Comparison of ENCODE assay signal across 22 cellular contexts in genomic region chr1:100642826-100643225, GRCh38.
"Had no signal": no experiment of that assay in that cellular context is flagged by ENCODE, and none has a peak within 500 bp of the region (broad histone marks: within the 10 kb centered on the region; RNA-seq: fewer than 3 reads in every experiment).

No MANE protein-coding gene starts in this region.

- H3K36me3 Mint-ChIP-seq: neural progenitor cell had no signal

- H3K4me3 ChIP-seq: cardiac muscle cell, dorsolateral prefrontal cortex, left lung, mucosa of descending colon, neural progenitor cell, prostate gland, thyroid gland had no signal

- H3K9me3 ChIP-seq: mucosa of descending colon, prostate gland, thyroid gland had no signal

- H3K4me2 ChIP-seq: neural progenitor cell had no signal

- H3K27ac ChIP-seq: cardiac muscle cell, dorsolateral prefrontal cortex, epithelial cell of prostate, left lung, neural progenitor cell, prostate gland, thyroid gland had no signal

- H3K27me3 ChIP-seq: cardiac muscle cell, left lung, neural progenitor cell, thyroid gland had no signal

- H3K4me3 Mint-ChIP-seq: activated T-cell treated with anti-CD3 and anti-CD28 coated beads, Interleukin-2, amount 50 U/mL, for 72 hours; memory B cell; naive B cell; neural progenitor cell had no signal

- H2AFZ ChIP-seq: neural progenitor cell had no signal

- H3K27ac Mint-ChIP-seq: activated naive CD4-positive, alpha-beta T cell treated with anti-CD3 and anti-CD28 coated beads, Interleukin-2, amount 50 U/mL, for 72 hours; activated T-cell treated with anti-CD3 and anti-CD28 coated beads, Interleukin-2, amount 50 U/mL, for 72 hours; memory B cell; naive B cell; neural progenitor cell had no signal

- ATAC-seq: activated naive CD4-positive, alpha-beta T cell treated with anti-CD3 and anti-CD28 coated beads, Interleukin-2, amount 50 U/mL, for 72 hours; activated T-cell treated with anti-CD3 and anti-CD28 coated beads, Interleukin-2, amount 50 U/mL, for 72 hours had no signal

- H3K36me3 ChIP-seq: cardiac muscle cell, left lung, neural progenitor cell, prostate gland, thyroid gland had no signal

- H3K4me1 Mint-ChIP-seq: memory B cell, naive B cell, neural progenitor cell had no signal

- H3K4me1 ChIP-seq: left lung, neural progenitor cell, prostate gland, thyroid gland had no signal

- DNase-seq: activated CD4-positive, alpha-beta T cell treated with anti-CD3 and anti-CD28 coated beads, Interleukin-2, amount 50 U/mL, for 4 hours; activated gamma-delta T cell; activated T-cell treated with anti-CD3 and anti-CD28 coated beads, Interleukin-2, amount 50 U/mL, for 72 hours; dorsolateral prefrontal cortex; foreskin fibroblast; hypothalamus; islet precursor cell; left lung; mucosa of descending colon; naive B cell; stimulated activated CD4-positive, alpha-beta T cell treated with anti-CD3 and anti-CD28 coated beads, Interleukin-12 subunit alpha, Interleukin-12 subunit beta, amount 100 ng/mL, for 4 hours; stimulated activated CD4-positive, alpha-beta T cell treated with anti-CD3 and anti-CD28 coated beads, Interleukin-1b, Interleukin-23, amount 100 ng/mL, for 48 hours; stimulated activated CD8-positive, alpha-beta memory T cell treated with anti-CD3 and anti-CD28 coated beads, Interleukin-4, amount 100 ng/mL, for 48 hours; stimulated activated naive CD4-positive, alpha-beta T cell; T-helper 2 cell; thyroid gland had no signal

- H3K9ac ChIP-seq: neural progenitor cell had no signal
